ENCODE assay signal across 14 cellular contexts in genomic region chr12:102903318-102904007, GRCh38. TPM values are rescaled to one million over a fixed set of nuclear protein-coding genes. Genes with fewer than 3 reads are reported as not detected.
"Had no signal": no experiment of that assay in that cellular context is flagged by ENCODE, and none has a peak within 500 bp of the region (broad histone marks: within the 10 kb centered on the region; RNA-seq: fewer than 3 reads in every experiment).

No MANE protein-coding gene starts in this region.

- H3K4me3 Mint-ChIP-seq: activated CD4-positive, alpha-beta memory T cell treated with anti-CD3 and anti-CD28 coated beads for 36 hours; activated naive CD8-positive, alpha-beta T cell treated with anti-CD3 and anti-CD28 coated beads for 36 hours; activated T-cell treated with anti-CD3 and anti-CD28 coated beads, Interleukin-2, amount 50 U/mL, for 4 hours; naive thymus-derived CD4-positive, alpha-beta T cell had no signal

- H3K36me3 Mint-ChIP-seq: activated CD4-positive, alpha-beta memory T cell treated with anti-CD3 and anti-CD28 coated beads for 36 hours; activated naive CD8-positive, alpha-beta T cell treated with anti-CD3 and anti-CD28 coated beads for 36 hours; naive thymus-derived CD4-positive, alpha-beta T cell had no signal

- ATAC-seq: activated T-cell treated with anti-CD3 and anti-CD28 coated beads, Interleukin-2, amount 50 U/mL, for 4 hours; left cardiac atrium; naive thymus-derived CD4-positive, alpha-beta T cell had no signal

- DNase-seq: activated CD4-positive, alpha-beta memory T cell treated with anti-CD3 and anti-CD28 coated beads for 36 hours; activated gamma-delta T cell; activated naive CD8-positive, alpha-beta T cell treated with anti-CD3 and anti-CD28 coated beads for 36 hours; activated T-cell treated with anti-CD3 and anti-CD28 coated beads, Interleukin-2, amount 50 U/mL, for 4 hours; aorta; dorsolateral prefrontal cortex; esophagus squamous epithelium; foreskin fibroblast; left cardiac atrium; naive thymus-derived CD4-positive, alpha-beta T cell; retina; T-helper 9 cell had no signal

- H3K9me3 Mint-ChIP-seq: activated CD4-positive, alpha-beta memory T cell treated with anti-CD3 and anti-CD28 coated beads for 36 hours; activated naive CD8-positive, alpha-beta T cell treated with anti-CD3 and anti-CD28 coated beads for 36 hours; activated T-cell treated with anti-CD3 and anti-CD28 coated beads, Interleukin-2, amount 50 U/mL, for 4 hours had no signal

- H3K4me1 Mint-ChIP-seq: activated naive CD8-positive, alpha-beta T cell treated with anti-CD3 and anti-CD28 coated beads for 36 hours; naive thymus-derived CD4-positive, alpha-beta T cell had no signal

- H3K27ac Mint-ChIP-seq: activated CD4-positive, alpha-beta memory T cell treated with anti-CD3 and anti-CD28 coated beads for 36 hours; activated naive CD8-positive, alpha-beta T cell treated with anti-CD3 and anti-CD28 coated beads for 36 hours; naive thymus-derived CD4-positive, alpha-beta T cell had no signal

RNA-seq across cellular contexts. Expression of gene PAH, which starts 13.6 kb away (rescaled TPM):
- total RNA-seq: activated CD4-positive, alpha-beta memory T cell treated with anti-CD3 and anti-CD28 coated beads for 36 hours; activated naive CD8-positive, alpha-beta T cell treated with anti-CD3 and anti-CD28 coated beads for 36 hours; aorta; chondrocyte; esophagus squamous epithelium; lung microvascular endothelial cell; naive thymus-derived CD4-positive, alpha-beta T cell had no signal

RNA-seq across cellular contexts. Expression of gene ASCL1, which starts 54.0 kb away (rescaled TPM):
- total RNA-seq: activated CD4-positive, alpha-beta memory T cell treated with anti-CD3 and anti-CD28 coated beads for 36 hours; activated naive CD8-positive, alpha-beta T cell treated with anti-CD3 and anti-CD28 coated beads for 36 hours; activated T-cell treated with anti-CD3 and anti-CD28 coated beads, Interleukin-2, amount 50 U/mL, for 4 hours; aorta; chondrocyte; esophagus squamous epithelium; left cardiac atrium; lung microvascular endothelial cell; naive thymus-derived CD4-positive, alpha-beta T cell had no signal
